14 cellular contexts compared by ENCODE assay signal in the genomic region with DNA sequence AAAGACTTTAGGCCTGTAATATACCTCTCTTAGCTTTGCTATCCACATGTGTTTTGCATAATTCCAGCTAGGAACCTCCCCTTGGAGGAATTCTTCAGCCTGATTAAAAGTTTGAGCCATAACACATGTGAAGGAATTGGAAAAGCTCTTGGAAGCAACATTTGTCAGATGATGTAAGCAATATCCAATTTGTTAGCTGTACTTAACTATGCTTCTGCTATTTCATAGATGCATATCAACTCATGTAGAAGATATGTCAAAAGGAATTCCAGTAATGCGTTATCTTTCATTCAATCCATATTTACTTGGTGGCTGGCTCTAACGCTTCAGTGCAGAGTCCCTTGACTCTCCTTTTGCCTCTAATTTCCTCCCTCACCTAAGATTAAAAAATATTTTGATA. TPM values are rescaled to one million over a fixed set of nuclear protein-coding genes. Genes with fewer than 3 reads are reported as not detected.
DNase-seq lines count a peak whose midpoint lies in the region; ATAC-seq, FAIRE-seq and TF ChIP-seq lines count a peak whose summit lies in the region.
"Had no signal": no experiment of that assay in that cellular context is flagged by ENCODE, and none has a peak within 500 bp of the region (broad histone marks: within the 10 kb centered on the region; RNA-seq: fewer than 3 reads in every experiment).

No MANE protein-coding gene starts in this region.

- ATAC-seq in upper lobe of right lung = no peak

- POLR2A ChIA-PET in AG04449 (lab: Yijun Ruan, JAX) = interaction anchor here (1.0 kb wide), 1 partner anchor 45 kb away, joined by 3 read pairs; no protein-coding TSS in a partner anchor

- no peaks in the 10 kb centered on the region for H3K27me3 Mint-ChIP-seq in astrocyte (ENCODE audit: low read depth, unreplicated experiment)

- no peaks in the 10 kb centered on the region for H3K27me3 ChIP-seq in astrocyte (ENCODE audit: insufficient read depth, low read length)
- no peaks in the 10 kb centered on the region for H3K27me3 ChIP-seq in upper lobe of right lung
- H3K27me3 ChIP-seq: BLaER1 treated with 17β-estradiol and CSF1 and Interleukin-3, amounts not matched to agents 10 nM and 100 nM; uterus had no signal

- H3K9me3 ChIP-seq in astrocyte (ENCODE audit: insufficient read depth, low read depth, low read length) (no peaks in the 10 kb centered on the region), upper lobe of right lung (no peaks in the 10 kb centered on the region)
- H3K9me3 ChIP-seq: BLaER1 treated with 17β-estradiol and CSF1 and Interleukin-3, amounts not matched to agents 10 nM and 100 nM; uterus had no signal

- no peak overlapping the region for H3K4me3 ChIP-seq in AG04449 (ENCODE audit: low read depth, low read length)
- H3K4me3 ChIP-seq in astrocyte (ENCODE audit: insufficient read depth, low read depth, low read length) = no peak overlapping the region
- no peak overlapping the region for H3K4me3 ChIP-seq in upper lobe of right lung
- no peak overlapping the region for H3K4me3 ChIP-seq in lower leg skin (ENCODE audit: low read depth, poor library complexity, severe bottlenecking)
- H3K4me3 ChIP-seq: BLaER1 treated with 17β-estradiol and CSF1 and Interleukin-3, amounts not matched to agents 10 nM and 100 nM; uterus had no signal

- no peak overlapping the region for H3K4me3 Mint-ChIP-seq in astrocyte (ENCODE audit: unreplicated experiment)
- H3K4me3 Mint-ChIP-seq: H9 had no signal

- H4K20me1 ChIP-seq in astrocyte (ENCODE audit: insufficient read depth, low read length) = peaks cover 7% of the 10 kb centered on the region

- H3K4me2 ChIP-seq in astrocyte (ENCODE audit: low read length) = peak overlapping the region; percentile 47
- H3K4me2 ChIP-seq: BLaER1 treated with 17β-estradiol and CSF1 and Interleukin-3, amounts not matched to agents 10 nM and 100 nM had no signal

- DNase-seq in AG04449 (ENCODE audit: low read depth, low spot score) (peak; percentile 93), HS-27A (ENCODE audit: low read depth) (peak; percentile 71), astrocyte (ENCODE audit: low read depth) (peak; percentile 93), glomerular visceral epithelial cell (ENCODE audit: extremely low spot score) (peak; percentile 37), upper lobe of right lung (no peak), GDM1 (lab: John Stamatoyannopoulos, UW) (no peak), lower leg skin (ENCODE audit: low spot score in 2 of 2) (no peak)
- DNase-seq in activated CD4-positive, alpha-beta T cell treated with anti-CD3 and anti-CD28 coated beads, Interleukin-2, amount 50 U/mL, for 48 hours = no peak
- DNase-seq: erythroblast, H9, NCI-H1105 treated with DMSO at 0.1 percent for 48 hours, NCI-H524, uterus had no signal

- 49 to 57% methylated on average over 2 of the region's 2 CpGs for WGBS in lower leg skin, 2 donors

- H3K27ac Mint-ChIP-seq in astrocyte (ENCODE audit: unreplicated experiment) = peak overlapping the region; percentile 55
- H3K27ac Mint-ChIP-seq: H9 had no signal

- FAIRE-seq in astrocyte (lab: Jason Lieb, UNC) = no peak

- H3K4me1 Mint-ChIP-seq in astrocyte (ENCODE audit: low read depth, unreplicated experiment) = peaks cover 63% of the 10 kb centered on the region

- TF ChIP-seq POLR2A in lower leg skin (IDR thresholded peaks at IDR 0.05) = no peak

- no peak overlapping the region for H3K9ac ChIP-seq in astrocyte (ENCODE audit: low read length)
- H3K9ac ChIP-seq: BLaER1 treated with 17β-estradiol and CSF1 and Interleukin-3, amounts not matched to agents 10 nM and 100 nM had no signal

- H3K27ac ChIP-seq in astrocyte (ENCODE audit: low read depth, low read length) (peak overlapping the region; percentile 48), upper lobe of right lung (no peak overlapping the region)
- H3K27ac ChIP-seq: BLaER1 treated with 17β-estradiol and CSF1 and Interleukin-3, amounts not matched to agents 10 nM and 100 nM; uterus had no signal

- H3K36me3 ChIP-seq in astrocyte (ENCODE audit: insufficient read depth, low read length) (no peaks in the 10 kb centered on the region), upper lobe of right lung (no peaks in the 10 kb centered on the region)
- H3K36me3 ChIP-seq: BLaER1 treated with 17β-estradiol and CSF1 and Interleukin-3, amounts not matched to agents 10 nM and 100 nM; uterus had no signal

- H3K9me3 Mint-ChIP-seq in astrocyte (ENCODE audit: unreplicated experiment) = no peaks in the 10 kb centered on the region
- H3K9me3 Mint-ChIP-seq: H9 had no signal

- H3K4me1 ChIP-seq in astrocyte (ENCODE audit: insufficient read depth, low read length) (peaks cover 11% of the 10 kb centered on the region), upper lobe of right lung (peaks cover 12% of the 10 kb centered on the region)
- H3K4me1 ChIP-seq: BLaER1 treated with 17β-estradiol and CSF1 and Interleukin-3, amounts not matched to agents 10 nM and 100 nM; uterus had no signal

- TF ChIP-seq CTCF in AG04449 (IDR thresholded peaks at IDR 0.05; ENCODE audit: insufficient read depth, low read length, missing control alignments) = no peak
- no peak for TF ChIP-seq CTCF in astrocyte (IDR thresholded peaks at IDR 0.05; ENCODE audit: insufficient read depth, low read depth, low read length)
- TF ChIP-seq CTCF in upper lobe of right lung (IDR thresholded peaks at IDR 0.05) = no peak
- TF ChIP-seq CTCF in lower leg skin (IDR thresholded peaks at IDR 0.05) = no peak

- H3K79me2 ChIP-seq in astrocyte (ENCODE audit: insufficient read depth, low read length) = peaks cover 48% of the 10 kb centered on the region

- intact Hi-C loops in upper lobe of right lung (cut with DNase I) (no loop called here), lower leg skin (cut with DNase I; ENCODE audit: low total_unique reads) (no loop called here)

- H3K36me3 Mint-ChIP-seq in astrocyte (ENCODE audit: low read depth, unreplicated experiment) = no peaks in the 10 kb centered on the region

- no peak overlapping the region for H2AFZ ChIP-seq in astrocyte (ENCODE audit: low read depth, low read length)

- CTCF ChIA-PET in AG04449 (lab: Yijun Ruan, JAX) = no interaction called here

RNA-seq across cellular contexts. Expression of a gene that starts 46.2 kb away (rescaled TPM):
- 34.0 and 38.4 TPM in 2 replicates for total RNA-seq in astrocyte
- 74.7 TPM for total RNA-seq in upper lobe of right lung
- 10 to 100 TPM; 28.0 to 71.0 (median 43.6) TPM for total RNA-seq in lower leg skin

RNA-seq across cellular contexts. Expression of a gene that starts 46.4 kb away (rescaled TPM):
- 1.4 and 2.4 TPM in 2 replicates for total RNA-seq in astrocyte
- 1.2 TPM for total RNA-seq in upper lobe of right lung
- 1 to 10 TPM in 1 of 4 donors, under 1 TPM in 1, not detected in 2; 0.55 to 1.6 TPM for total RNA-seq in lower leg skin

Comparison
In these comparisons a context has a peak if more than half of its experiments do, and no peak if none do; other contexts are left out.
1. DNase-seq: peak in AG04449 (single experiment), HS-27A (single experiment), astrocyte (single experiment) and glomerular visceral epithelial cell (single experiment); none in activated CD4-positive, alpha-beta T cell treated with anti-CD3 and anti-CD28 coated beads, Interleukin-2, amount 50 U/mL, for 48 hours (0 of 2), upper lobe of right lung (single experiment), GDM1 (single experiment) and lower leg skin (0 of 2).